In the genomic region with DNA sequence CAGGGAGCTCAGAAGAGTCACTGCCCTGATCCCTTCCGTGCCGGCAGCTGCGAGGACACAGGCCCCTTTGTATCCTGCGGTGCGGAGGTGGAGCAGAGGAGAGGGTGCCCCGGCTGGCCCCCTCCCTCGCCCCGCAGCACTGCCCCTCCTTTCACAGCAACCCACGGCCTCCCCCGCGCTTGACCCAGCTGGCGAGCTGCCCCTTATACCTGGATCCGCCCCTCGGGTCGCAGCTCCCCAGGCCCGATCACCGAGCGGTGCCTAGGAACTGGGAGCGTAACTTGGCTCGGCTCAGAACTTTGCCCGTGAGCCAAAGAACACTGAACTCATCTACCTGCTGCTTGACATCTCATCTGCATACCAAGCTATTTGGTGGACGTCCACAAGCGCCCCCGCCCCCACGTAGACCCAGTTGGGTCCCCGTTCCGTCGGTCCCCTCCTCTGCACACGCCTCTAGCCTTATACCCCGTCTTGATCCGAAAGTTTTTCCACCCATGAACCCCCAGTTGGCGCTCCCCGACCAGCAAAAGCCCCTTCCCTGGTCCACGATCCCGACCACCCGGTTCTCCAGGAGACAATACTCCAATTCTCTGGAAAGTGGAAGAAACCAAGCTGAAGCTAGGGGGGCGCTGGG, we compare ENCODE assay signal across 8 cellular contexts. TPM values are rescaled to one million over a fixed set of nuclear protein-coding genes. Genes with fewer than 3 reads are reported as not detected.
DNase-seq lines count a peak whose midpoint lies in the region; ATAC-seq and TF ChIP-seq lines count a peak whose summit lies in the region.

No MANE protein-coding gene starts in this region.

- peaks cover 52% of the 10 kb centered on the region for H3K4me1 Mint-ChIP-seq in activated naive CD4-positive, alpha-beta T cell treated with anti-CD3 and anti-CD28 coated beads for 36 hours (ENCODE audit: low read depth)

- peak overlapping the region; percentile 96 for H3K4me3 Mint-ChIP-seq in activated naive CD4-positive, alpha-beta T cell treated with anti-CD3 and anti-CD28 coated beads for 36 hours

- peaks cover 13% of the 10 kb centered on the region for H3K36me3 Mint-ChIP-seq in activated naive CD4-positive, alpha-beta T cell treated with anti-CD3 and anti-CD28 coated beads for 36 hours (ENCODE audit: low read depth)

- TSS peak; percentile 71 for BruUV-seq in HCT116 (replicated peaks; lab: Mats Ljungman, UMichigan)

- H3K4me3 ChIP-seq in HCT116 (replicated peaks in 1 of 2; ENCODE audit: low read depth in 1 of 2, low read length in 2 of 2) (peak overlapping the region; percentile 93 to 97), gastroesophageal sphincter (peak overlapping the region; percentile 75 to 83)

- WGBS in gastroesophageal sphincter (ENCODE audit: low coverage in 1 of 2), 2 donors = 0% methylated on average over 2 to 5 of the region's 37 CpGs

- peak overlapping the region; percentile 85 for H3K9ac ChIP-seq in HCT116 (ENCODE audit: low read length)

- H3K9me2 ChIP-seq in HCT116 (ENCODE audit: insufficient read depth) = no peaks in the 10 kb centered on the region

- H3K36me3 ChIP-seq in HCT116 (ENCODE audit: control insufficient read depth in 1 of 2, insufficient read depth in 2 of 2, low read length in 2 of 2) (peaks cover 1 to 13% of the 10 kb centered on the region in 2 experiments; a peak in 2 of 4 replicates), gastroesophageal sphincter (peaks cover 0 to 15% of the 10 kb centered on the region in 2 donors)

- CTCF ChIA-PET in HCT116 (lab: Charles Lee) = interaction anchor here (0.9 to 2.1 kb wide), 8 partner anchors 9 to 166 kb away, joined by 3 to 14 read pairs (median 4); a partner anchor contains a TSS
- CTCF ChIA-PET in activated naive CD4-positive, alpha-beta T cell treated with anti-CD3 and anti-CD28 coated beads for 36 hours (lab: Charles Lee) = interaction anchor here (0.6 to 3.1 kb wide), 10 partner anchors 9 to 110 kb away, joined by 3 to 12 read pairs (median 4); a partner anchor contains a TSS

- H3K4me1 ChIP-seq in HCT116 (ENCODE audit: control insufficient read depth in 1 of 2, insufficient read depth in 2 of 2, low read length in 2 of 2) (peaks cover 16 to 29% of the 10 kb centered on the region in 2 experiments; a peak in 3 of 4 replicates), gastroesophageal sphincter (peaks cover 0 to 69% (median 25%) of the 10 kb centered on the region in 3 donors)

- peaks cover 48% of the 10 kb centered on the region for H3K79me2 ChIP-seq in HCT116 (ENCODE audit: insufficient read depth, low read length)

- DNase-seq in NCI-H1436 (lab: John Stamatoyannopoulos, UW) (peak; percentile 23), NCI-H1436 treated with DMSO at 0.1 percent for 48 hours (lab: John Stamatoyannopoulos, UW) (no peak), HCT116 (ENCODE audit: low read depth, low spot score) (no peak), NCI-H2171 (lab: John Stamatoyannopoulos, UW) (peak; percentile 53), omental fat pad (ENCODE audit: low spot score) (no peak), NCI-H2081 treated with DMSO at 0.1 percent for 48 hours (lab: John Stamatoyannopoulos, UW) (no peak)
- peak; percentile 24 for DNase-seq in activated naive CD4-positive, alpha-beta T cell treated with anti-CD3 and anti-CD28 coated beads for 36 hours

- no peak for TF ChIP-seq RAD21 in HCT116 (IDR thresholded peaks at IDR 0.05; ENCODE audit: low read depth)

- TF ChIP-seq POLR2A in HCT116 (IDR thresholded peaks at IDR 0.05; ENCODE audit: borderline replicate concordance, extremely low read depth, insufficient read depth, insufficient read length) = no peak
- TF ChIP-seq POLR2A in gastroesophageal sphincter (IDR thresholded peaks at IDR 0.05) = no peak

- no peaks in the 10 kb centered on the region for H3K9me3 Mint-ChIP-seq in activated naive CD4-positive, alpha-beta T cell treated with anti-CD3 and anti-CD28 coated beads for 36 hours

- RAD21 ChIA-PET in HCT116 (lab: Charles Lee; ENCODE audit: low non-redundant PET in 1 of 2, low total read pairs in 2 of 2, uncharacterized antibody in 2 of 2, unreplicated experiment in 2 of 2) = interaction anchor here in 1 of 2 experiments (1.0 to 1.7 kb wide), 3 partner anchors 18 to 100 kb away, joined by 3 to 4 read pairs (median 4); no protein-coding TSS in a partner anchor

- no peak for TF ChIP-seq EP300 in gastroesophageal sphincter (IDR thresholded peaks at IDR 0.05)

- H4K20me1 ChIP-seq in HCT116 (ENCODE audit: insufficient read depth) = no peaks in the 10 kb centered on the region

- TF ChIP-seq CTCF in HCT116 (IDR thresholded peaks at IDR 0.05 in 2 of 3, conservative IDR thresholded peaks at IDR 0.05 in 1 of 3; ENCODE audit: borderline replicate concordance in 1 of 3, insufficient read depth in 1 of 3, low read depth in 2 of 3, low read length in 2 of 3) (no peak), gastroesophageal sphincter (IDR thresholded peaks at IDR 0.05) (no peak), omental fat pad (IDR thresholded peaks at IDR 0.05) (no peak)

- peak overlapping the region; percentile 87 for H3K27ac Mint-ChIP-seq in activated naive CD4-positive, alpha-beta T cell treated with anti-CD3 and anti-CD28 coated beads for 36 hours

- H3K4me2 ChIP-seq in HCT116 (ENCODE audit: low read length) = peak overlapping the region; percentile 87

- H3K9me3 ChIP-seq in HCT116 (ENCODE audit: control insufficient read depth in 1 of 2, insufficient read depth in 1 of 2, low read depth in 1 of 2, low read length in 2 of 2) (no peaks in the 10 kb centered on the region), gastroesophageal sphincter (no peaks in the 10 kb centered on the region)

- no peak overlapping the region for H2AFZ ChIP-seq in HCT116 (ENCODE audit: low read depth, low read length, poor library complexity, severe bottlenecking)

- intact Hi-C loops in HCT116 (cut with micrococcal nuclease) = loop anchor here (2.0 kb wide), 1 partner anchor 97 kb away; a partner anchor contains a TSS
- intact Hi-C loops in activated naive CD4-positive, alpha-beta T cell treated with anti-CD3 and anti-CD28 coated beads for 36 hours (cut with micrococcal nuclease) = loop anchor here (1.0 to 5.0 kb wide), 8 partner anchors 13 to 507 kb away; a partner anchor contains a TSS

- no peaks in the 10 kb centered on the region for H3K27me3 ChIP-seq in HCT116 (ENCODE audit: insufficient read depth, low read length)
- no peaks in the 10 kb centered on the region for H3K27me3 ChIP-seq in gastroesophageal sphincter

- no peaks in the 10 kb centered on the region for H3K27me3 Mint-ChIP-seq in activated naive CD4-positive, alpha-beta T cell treated with anti-CD3 and anti-CD28 coated beads for 36 hours (ENCODE audit: low read depth)

- POLR2A ChIA-PET in HCT116 (lab: Charles Lee) = interaction anchor here (0.7 to 3.4 kb wide), 19 partner anchors 8 to 216 kb away, joined by 3 to 59 read pairs (median 6); a partner anchor contains a TSS

- peak; percentile 54 for ATAC-seq in HCT116
- ATAC-seq in gastroesophageal sphincter = peak; percentile 19
- peak; percentile 26 for ATAC-seq in omental fat pad (ENCODE audit: low FRiP score)

- peak overlapping the region; percentile 87 for H3K27ac ChIP-seq in HCT116 (ENCODE audit: low read depth, low read length)
- H3K27ac ChIP-seq in gastroesophageal sphincter = peak overlapping the region; percentile 66 to 91 (median 88)

TF ChIP-seq in HCT116, 20 proteins besides CTCF, POLR2A, EP300 and RAD21:
- TF ChIP-seq EGR1 (IDR thresholded peaks at IDR 0.05; ENCODE audit: low read depth) (peak; percentile 46; the same call in 1 of the 2 replicates), SRF (IDR thresholded peaks at IDR 0.05; ENCODE audit: low read depth) (no peak), SIN3A (IDR thresholded peaks at IDR 0.05; ENCODE audit: low read depth) (0 out of 2 replicates have a peak, but pooled peaks have one; percentile 18), ELF1 (IDR thresholded peaks at IDR 0.05; ENCODE audit: borderline replicate concordance, low read depth) (no peak), ZFX (IDR thresholded peaks at IDR 0.05) (peak; percentile 32; the same call in 1 of the 2 replicates), POLR2AphosphoS5 (IDR thresholded peaks at IDR 0.05; ENCODE audit: low read depth, low read length) (peak; percentile 42; the same call in 1 of the 2 replicates)
- TF ChIP-seq, protein P1, sequence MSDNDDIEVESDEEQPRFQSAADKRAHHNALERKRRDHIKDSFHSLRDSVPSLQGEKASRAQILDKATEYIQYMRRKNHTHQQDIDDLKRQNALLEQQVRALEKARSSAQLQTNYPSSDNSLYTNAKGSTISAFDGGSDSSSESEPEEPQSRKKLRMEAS (IDR thresholded peaks at IDR 0.05) = no peak; the same call in 1 of the 2 replicates
TF ChIP-seq in HCT116: peak in this region for 4.

RNA-seq across cellular contexts. Expression of a gene that starts 0.7 kb away (rescaled TPM):
- total RNA-seq in HCT116 (2021; ENCODE audit: unreplicated experiment) = 39.2 TPM
- 24.2 and 26.9 TPM in 2 replicates for polyA plus RNA-seq in HCT116 (2012)
- total RNA-seq in activated naive CD4-positive, alpha-beta T cell treated with anti-CD3 and anti-CD28 coated beads for 36 hours = 10 to 100 TPM; 19.7 to 21.9 TPM
- 10 to 100 TPM; 16.8 to 38.8 (median 29.0) TPM for total RNA-seq in gastroesophageal sphincter
- 10 to 100 TPM; 37.2 to 46.7 (median 42.3) TPM for total RNA-seq in omental fat pad

RNA-seq across cellular contexts. Expression of a gene that starts 12.2 kb away (rescaled TPM):
- total RNA-seq in HCT116 (2021; ENCODE audit: unreplicated experiment) = 25.5 TPM
- 44.2 and 45.3 TPM in 2 replicates for polyA plus RNA-seq in HCT116 (2012)
- total RNA-seq in activated naive CD4-positive, alpha-beta T cell treated with anti-CD3 and anti-CD28 coated beads for 36 hours = 10 to 100 TPM; 23.8 to 26.4 TPM
- 10 to 100 TPM in 3 of 4 donors, 1 to 10 TPM in 1; 9.2 to 13.1 (median 11.9) TPM for total RNA-seq in gastroesophageal sphincter
- total RNA-seq in omental fat pad = 10 to 100 TPM; 24.6 to 34.2 (median 28.6) TPM

RNA-seq across cellular contexts. Expression of a gene that starts 12.6 kb away (rescaled TPM):
- total RNA-seq in HCT116 (2021; ENCODE audit: unreplicated experiment) = 82.4 TPM
- 60.2 and 74.9 TPM in 2 replicates for polyA plus RNA-seq in HCT116 (2012)
- total RNA-seq in activated naive CD4-positive, alpha-beta T cell treated with anti-CD3 and anti-CD28 coated beads for 36 hours = 100 to 1,000 TPM; 100 to 101 TPM
- 10 to 100 TPM; 50.3 to 90.5 (median 63.3) TPM for total RNA-seq in gastroesophageal sphincter
- total RNA-seq in omental fat pad = 10 to 100 TPM; 43.8 to 62.7 (median 52.5) TPM

RNA-seq across cellular contexts. Expression of a gene that starts 12.7 kb away (rescaled TPM):
- total RNA-seq in HCT116 (2021; ENCODE audit: unreplicated experiment) (2.3 TPM), gastroesophageal sphincter (10 to 100 TPM in 1 of 4 donors, 1 to 10 TPM in 3; 1.4 to 29.5 (median 7.2) TPM), omental fat pad (100 to 1,000 TPM in 3 of 4 donors, 10 to 100 TPM in 1; 35.0 to 616 (median 308) TPM)
- polyA plus RNA-seq in HCT116 (2012) = 0.59 and 0.77 TPM in 2 replicates
- total RNA-seq in activated naive CD4-positive, alpha-beta T cell treated with anti-CD3 and anti-CD28 coated beads for 36 hours = under 1 TPM in 1 of 2 experiments, not detected in 1; 0.10 TPM

Comparison
In these comparisons a context has a peak if more than half of its experiments do, and no peak if none do; other contexts are left out.
1. DNase-seq: peak in NCI-H1436 (single experiment), NCI-H2171 (single experiment) and activated naive CD4-positive, alpha-beta T cell treated with anti-CD3 and anti-CD28 coated beads for 36 hours (single experiment); none in NCI-H1436 treated with DMSO at 0.1 percent for 48 hours (single experiment), HCT116 (single experiment), omental fat pad (single experiment) and NCI-H2081 treated with DMSO at 0.1 percent for 48 hours (single experiment).
2. Peak in every context shown above with its lines, with median percentiles within 50 percentile points of each other: ATAC-seq.